ENCODE assay signal across 18 cellular contexts in the genomic region with DNA sequence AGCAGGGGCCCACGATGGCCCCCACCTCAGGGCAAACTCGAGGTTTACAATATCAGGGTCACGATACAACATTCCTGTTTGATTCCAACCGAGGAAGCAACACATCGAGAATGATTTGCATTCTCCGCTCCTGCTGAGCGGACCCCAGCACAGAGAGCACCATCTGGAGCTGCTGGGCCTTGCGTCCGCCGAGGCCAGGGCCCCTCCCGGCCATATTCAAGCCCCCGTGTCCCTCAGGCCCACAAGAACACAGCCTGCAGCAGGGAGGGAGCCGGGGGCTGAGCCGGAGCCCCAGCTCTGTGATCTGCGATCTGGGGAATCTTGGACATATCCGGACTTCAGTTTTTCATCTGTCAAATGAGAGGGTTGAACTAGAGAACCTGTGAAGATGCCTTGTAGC.
"Had no signal": no experiment of that assay in that cellular context is flagged by ENCODE, and none has a peak within 500 bp of the region (broad histone marks: within the 10 kb centered on the region; RNA-seq: fewer than 3 reads in every experiment).

No MANE protein-coding gene starts in this region.

- H3K27ac ChIP-seq: psoas muscle, uterus, WERI-Rb-1 had no signal

- H3K27me3 ChIP-seq: gastrocnemius medialis, uterus had no signal

- H3K4me1 ChIP-seq: uterus had no signal

- ATAC-seq: activated CD4-positive, alpha-beta T cell treated with anti-CD3 and anti-CD28 coated beads for 36 hours; gastrocnemius medialis; left colon; mucosa of descending colon; naive thymus-derived CD4-positive, alpha-beta T cell; SK-N-SH treated with all-trans-retinoic acid at 6 μM for 48 hours had no signal

- H3K4me3 Mint-ChIP-seq: activated CD4-positive, alpha-beta memory T cell treated with anti-CD3 and anti-CD28 coated beads, Interleukin-2, amount 10 ng/mL, durations not matched to agents 7 days and 5 days; activated CD4-positive, alpha-beta T cell treated with anti-CD3 and anti-CD28 coated beads for 36 hours; activated naive CD8-positive, alpha-beta T cell treated with anti-CD3 and anti-CD28 coated beads for 36 hours; naive thymus-derived CD4-positive, alpha-beta T cell had no signal

- H3K36me3 Mint-ChIP-seq: activated naive CD8-positive, alpha-beta T cell treated with anti-CD3 and anti-CD28 coated beads for 36 hours had no signal

- H3K9me3 Mint-ChIP-seq: activated CD4-positive, alpha-beta memory T cell treated with anti-CD3 and anti-CD28 coated beads, Interleukin-2, amount 10 ng/mL, durations not matched to agents 7 days and 5 days; activated naive CD8-positive, alpha-beta T cell treated with anti-CD3 and anti-CD28 coated beads for 36 hours had no signal

- H3K4me3 ChIP-seq: gastrocnemius medialis, mucosa of descending colon, psoas muscle, uterus had no signal

- H3K27ac Mint-ChIP-seq: activated CD4-positive, alpha-beta memory T cell treated with anti-CD3 and anti-CD28 coated beads, Interleukin-2, amount 10 ng/mL, durations not matched to agents 7 days and 5 days; activated CD4-positive, alpha-beta T cell treated with anti-CD3 and anti-CD28 coated beads for 36 hours; activated naive CD8-positive, alpha-beta T cell treated with anti-CD3 and anti-CD28 coated beads for 36 hours had no signal

- H3K9me3 ChIP-seq: gastrocnemius medialis, mucosa of descending colon, psoas muscle, uterus had no signal

- H3K36me3 ChIP-seq: gastrocnemius medialis, uterus, WERI-Rb-1 had no signal

- H3K27me3 Mint-ChIP-seq: activated CD4-positive, alpha-beta memory T cell treated with anti-CD3 and anti-CD28 coated beads, Interleukin-2, amount 10 ng/mL, durations not matched to agents 7 days and 5 days; activated CD4-positive, alpha-beta T cell treated with anti-CD3 and anti-CD28 coated beads for 36 hours; activated naive CD8-positive, alpha-beta T cell treated with anti-CD3 and anti-CD28 coated beads for 36 hours; naive thymus-derived CD4-positive, alpha-beta T cell had no signal

- DNase-seq: activated CD4-positive, alpha-beta memory T cell treated with anti-CD3 and anti-CD28 coated beads, Interleukin-2, amount 10 ng/mL, durations not matched to agents 7 days and 5 days; activated CD4-positive, alpha-beta T cell treated with anti-CD3 and anti-CD28 coated beads for 36 hours; activated gamma-delta T cell; activated naive CD8-positive, alpha-beta T cell treated with anti-CD3 and anti-CD28 coated beads for 36 hours; activated T-cell treated with anti-CD3 and anti-CD28 coated beads, Interleukin-2, amount 50 U/mL, for 48 hours; amygdala; cerebellar nuclear complex; erythroblast; gastrocnemius medialis; left colon; naive thymus-derived CD4-positive, alpha-beta T cell; nucleus accumbens; stimulated activated CD4-positive, alpha-beta T cell treated with anti-CD3 and anti-CD28 coated beads, Interleukin-1b, Interleukin-23, amount 100 ng/mL, for 48 hours; uterus; WERI-Rb-1 had no signal
